Comparison of ENCODE assay signal across 9 cellular contexts in the genomic region with DNA sequence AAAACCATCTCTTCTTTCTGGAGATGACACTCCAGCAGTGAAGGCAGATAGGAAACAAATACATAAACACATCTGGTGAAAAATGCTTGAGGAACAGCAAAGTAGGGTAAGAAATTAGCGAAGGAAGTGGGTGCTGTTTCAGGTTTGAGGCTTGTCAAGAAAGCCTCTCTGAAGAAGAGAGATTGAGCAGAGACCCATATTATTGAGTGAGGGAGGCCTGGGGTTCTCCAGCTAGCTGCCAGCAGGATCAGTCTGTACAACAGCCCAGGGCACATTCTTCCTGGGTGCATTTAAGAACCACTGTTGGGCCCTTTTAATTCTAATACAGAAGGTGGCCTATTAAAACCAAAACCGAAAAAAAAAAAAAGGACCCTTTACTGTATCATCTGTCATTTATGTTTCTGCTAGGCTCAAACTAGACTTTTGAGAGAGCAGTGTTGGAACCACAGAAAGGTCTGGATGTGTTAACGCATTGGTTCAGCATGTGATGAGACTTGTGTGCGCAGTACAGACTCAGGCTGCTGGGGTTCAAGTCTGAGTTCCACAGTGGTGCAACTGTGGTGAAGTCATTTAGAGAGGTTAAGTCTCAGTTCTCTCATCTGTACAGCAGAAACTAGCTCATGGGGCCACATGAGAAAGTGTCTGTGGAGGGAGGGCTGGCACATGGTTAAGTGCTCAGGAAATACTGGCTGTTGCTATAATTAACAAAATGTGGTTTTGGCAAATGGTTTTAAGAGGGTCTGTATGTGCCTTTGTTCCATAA. TPM values are rescaled to one million over a fixed set of nuclear protein-coding genes. Genes with fewer than 3 reads are reported as not detected.
A peak's percentile ranks its signal among the peaks of the same experiment; 100 is the strongest.
DNase-seq lines count a peak whose midpoint lies in the region; ATAC-seq and TF ChIP-seq lines count a peak whose summit lies in the region.
"Had no signal": no experiment of that assay in that cellular context is flagged by ENCODE, and none has a peak within 500 bp of the region (broad histone marks: within the 10 kb centered on the region; RNA-seq: fewer than 3 reads in every experiment).

No MANE protein-coding gene starts in this region.

- peaks cover 8% of the 10 kb centered on the region for H3K36me3 Mint-ChIP-seq in T-helper 1 cell treated with Interleukin-12 subunit alpha and Interleukin-12 subunit beta and Interleukin-4 antibody, amounts not matched to agents 30 μg/mL and 1 μg/mL, for 36 hours (ENCODE audit: low read depth)
- no peaks in the 10 kb centered on the region for H3K36me3 Mint-ChIP-seq in Caco-2 (ENCODE audit: insufficient read depth, unreplicated experiment)

- H3K27me3 Mint-ChIP-seq in T-helper 1 cell treated with Interleukin-12 subunit alpha and Interleukin-12 subunit beta and Interleukin-4 antibody, amounts not matched to agents 30 μg/mL and 1 μg/mL, for 36 hours (ENCODE audit: low read depth) = peaks cover 32% of the 10 kb centered on the region
- H3K27me3 Mint-ChIP-seq in Caco-2 (ENCODE audit: insufficient read depth, unreplicated experiment) = no peaks in the 10 kb centered on the region

- CTCF ChIA-PET in Caco-2 (lab: Charles Lee) = no interaction called here

- H3K4me1 ChIP-seq in Caco-2 = no peaks in the 10 kb centered on the region

- intact Hi-C loops in Caco-2 (cut with micrococcal nuclease; ENCODE audit: unreplicated experiment) = no loop called here

- H3K4me1 Mint-ChIP-seq in T-helper 1 cell treated with Interleukin-12 subunit alpha and Interleukin-12 subunit beta and Interleukin-4 antibody, amounts not matched to agents 30 μg/mL and 1 μg/mL, for 36 hours (ENCODE audit: low read depth) = peaks cover 26% of the 10 kb centered on the region
- no peaks in the 10 kb centered on the region for H3K4me1 Mint-ChIP-seq in Caco-2 (ENCODE audit: low read depth, unreplicated experiment)

- H3K4me3 Mint-ChIP-seq in T-helper 1 cell treated with Interleukin-12 subunit alpha and Interleukin-12 subunit beta and Interleukin-4 antibody, amounts not matched to agents 30 μg/mL and 1 μg/mL, for 36 hours = peak overlapping the region; percentile 36
- H3K4me3 Mint-ChIP-seq in Caco-2 (ENCODE audit: unreplicated experiment) = no peak overlapping the region

- TF ChIP-seq CTCF in Caco-2 (IDR thresholded peaks at IDR 0.05; ENCODE audit: insufficient read depth in 1 of 2, low read depth in 1 of 2, low read length in 1 of 2, severe bottlenecking in 1 of 2, unreplicated experiment in 1 of 2) = no peak

- no peaks in the 10 kb centered on the region for H3K9me3 ChIP-seq in Caco-2

- ATAC-seq in GM19043 (IDR thresholded peaks at IDR 0.05; ENCODE audit: low read depth, unreplicated experiment) (peak; percentile 87), HG02970 (IDR thresholded peaks at IDR 0.05; ENCODE audit: low FRiP score, unreplicated experiment) (peak; percentile 75)

- H3K27me3 ChIP-seq in Caco-2 (replicated peaks; ENCODE audit: control insufficient read depth, insufficient read depth, low read length) = no peaks in the 10 kb centered on the region

- peak overlapping the region; percentile 37 for H3K27ac Mint-ChIP-seq in T-helper 1 cell treated with Interleukin-12 subunit alpha and Interleukin-12 subunit beta and Interleukin-4 antibody, amounts not matched to agents 30 μg/mL and 1 μg/mL, for 36 hours
- H3K27ac Mint-ChIP-seq in Caco-2 (ENCODE audit: unreplicated experiment) = no peak overlapping the region

- no TSS peak for BruUV-seq in Caco-2 (replicated peaks; lab: Mats Ljungman, UMichigan)

- POLR2A ChIA-PET in Caco-2 (lab: Charles Lee) = no interaction called here

- H3K9me3 Mint-ChIP-seq in T-helper 1 cell treated with Interleukin-12 subunit alpha and Interleukin-12 subunit beta and Interleukin-4 antibody, amounts not matched to agents 30 μg/mL and 1 μg/mL, for 36 hours = no peaks in the 10 kb centered on the region
- no peaks in the 10 kb centered on the region for H3K9me3 Mint-ChIP-seq in Caco-2 (ENCODE audit: unreplicated experiment)

- DNase-seq in stimulated activated CD4-positive, alpha-beta T cell treated with anti-CD3 and anti-CD28 coated beads, Interleukin-2, amount 100 ng/mL, for 24 hours = peak; percentile 40 to 50
- DNase-seq in COLO668 (lab: John Stamatoyannopoulos, UW; ENCODE audit: unreplicated experiment) = no peak
- DNase-seq in NCI-H1930 (lab: John Stamatoyannopoulos, UW) = no peak
- no peak for DNase-seq in anterior cingulate cortex (lab: John Stamatoyannopoulos, UW)
- DNase-seq in Caco-2 = no peak

- no peaks in the 10 kb centered on the region for H3K36me3 ChIP-seq in Caco-2 (ENCODE audit: control insufficient read depth, insufficient read depth, low read length)

- no peak overlapping the region for H3K4me3 ChIP-seq in Caco-2 (ENCODE audit: low read depth, low read length)
- H3K4me3 ChIP-seq: skin epidermis had no signal

RNA-seq across cellular contexts. Expression of gene MGAT5, which starts 28.9 kb away (rescaled TPM):
- 21.7 and 22.1 TPM in 2 replicates for total RNA-seq in Caco-2 (2022)

Comparison
In these comparisons a context has a peak if more than half of its experiments do, and no peak if none do; other contexts are left out.
1. DNase-seq: peak in stimulated activated CD4-positive, alpha-beta T cell treated with anti-CD3 and anti-CD28 coated beads, Interleukin-2, amount 100 ng/mL, for 24 hours (2 of 2); none in COLO668 (single experiment), NCI-H1930 (0 of 2), anterior cingulate cortex (0 of 58) and Caco-2 (0 of 2).